24 cellular contexts compared by ENCODE assay signal in genomic region chr3:27271890-27272289, GRCh38.
"Had no signal": no experiment of that assay in that cellular context is flagged by ENCODE, and none has a peak within 500 bp of the region (broad histone marks: within the 10 kb centered on the region; RNA-seq: fewer than 3 reads in every experiment).

No MANE protein-coding gene starts in this region.

- H3K36me3 ChIP-seq: neural progenitor cell, ovary, right lobe of liver, sigmoid colon, stomach, thoracic aorta, thyroid gland, tibial nerve, upper lobe of right lung, uterus had no signal

- H3K9me3 ChIP-seq: ovary, psoas muscle, right lobe of liver, sigmoid colon, stomach, thoracic aorta, thyroid gland, tibial nerve, upper lobe of right lung, uterus had no signal

- DNase-seq: natural killer cell; occipital lobe; ovary; posterior cingulate gyrus; psoas muscle; right cardiac atrium; right lobe of liver; sigmoid colon; small intestine; stimulated activated CD4-positive, alpha-beta T cell treated with anti-CD3 and anti-CD28 coated beads, Interleukin-15, amount 100 ng/mL, for 24 hours; stimulated activated CD4-positive, alpha-beta T cell treated with anti-CD3 and anti-CD28 coated beads, Interleukin-2, amount 100 ng/mL, for 24 hours; stimulated activated CD4-positive, alpha-beta T cell treated with anti-CD3 and anti-CD28 coated beads, Interleukin-2, amount 100 ng/mL, for 48 hours; stimulated activated CD4-positive, alpha-beta T cell treated with anti-CD3 and anti-CD28 coated beads, Interleukin-4, amount 100 ng/mL, for 24 hours; stimulated activated naive B cell treated with anti-CD40 and anti-IgM and Interleukin-4, amounts not matched to agents 10 μg/mL and 1 μg/mL and 100 μg/mL, for 72 hours; stimulated activated naive CD4-positive, alpha-beta T cell treated with Interleukin-2 at 50 U/mL for 16 hours; stomach; thyroid gland; upper lobe of right lung; uterus had no signal

- H3K9ac ChIP-seq: neural progenitor cell, parathyroid adenoma had no signal

- H3K4me2 ChIP-seq: neural progenitor cell had no signal

- H3K4me3 ChIP-seq: neural progenitor cell, ovary, psoas muscle, right lobe of liver, sigmoid colon, stomach, thoracic aorta, thyroid gland, tibial nerve, upper lobe of right lung, uterus had no signal

- H3K27ac ChIP-seq: neural progenitor cell, ovary, parathyroid adenoma, psoas muscle, right lobe of liver, sigmoid colon, stomach, thoracic aorta, thyroid gland, tibial nerve, upper lobe of right lung, uterus had no signal

- H3K79me2 ChIP-seq: parathyroid adenoma had no signal

- ATAC-seq: natural killer cell; psoas muscle; right cardiac atrium; right lobe of liver; stimulated activated effector memory CD8-positive, alpha-beta T cell treated with anti-CD3 and anti-CD28 coated beads, Interleukin-12 subunit alpha, Interleukin-12 subunit beta, amount 100 ng/mL, for 72 hours; stimulated activated naive B cell treated with anti-CD40 and anti-IgM and Interleukin-4, amounts not matched to agents 10 μg/mL and 1 μg/mL and 100 μg/mL, for 72 hours; upper lobe of right lung had no signal

- H3K4me1 ChIP-seq: neural progenitor cell, parathyroid adenoma, psoas muscle, right lobe of liver, sigmoid colon, thyroid gland, tibial nerve, upper lobe of right lung, uterus had no signal

- H2AFZ ChIP-seq: neural progenitor cell, parathyroid adenoma had no signal

- H3K27me3 ChIP-seq: neural progenitor cell, ovary, right lobe of liver, sigmoid colon, stomach, thyroid gland, tibial nerve, upper lobe of right lung, uterus had no signal
